In genomic region chr11:6357222-6357621, GRCh38 we compare ENCODE assay signal across 8 cellular contexts. TPM values are rescaled to one million over a fixed set of nuclear protein-coding genes. Genes with fewer than 3 reads are reported as not detected.
DNase-seq lines count a peak whose midpoint lies in the region; ATAC-seq and TF ChIP-seq lines count a peak whose summit lies in the region.

No MANE protein-coding gene starts in this region.

- no peak overlapping the region for H3K27ac ChIP-seq in endodermal cell (ENCODE audit: low read depth, low read length)

- 71 to 78% methylated on average over 7 to 9 of the region's 9 CpGs for WGBS in endodermal cell (ENCODE audit: insufficient coverage in 1 of 2, insufficient read length in 1 of 2), 2 experiments

- no peak overlapping the region for H3K9ac ChIP-seq in endodermal cell (ENCODE audit: extremely low read depth, low read length, poor library complexity, severe bottlenecking)

- H3K36me3 ChIP-seq in endodermal cell (ENCODE audit: control insufficient read depth, insufficient read depth, low read length) = no peaks in the 10 kb centered on the region

- H3K9me3 ChIP-seq in endodermal cell (ENCODE audit: control insufficient read depth, low read length) = no peaks in the 10 kb centered on the region

- no peak overlapping the region for H3K4me3 ChIP-seq in endodermal cell (ENCODE audit: low read length)

- H3K27me3 ChIP-seq in endodermal cell (ENCODE audit: control insufficient read depth, insufficient read depth, low read length, poor library complexity, severe bottlenecking) = no peaks in the 10 kb centered on the region

- intact Hi-C loops in left cardiac atrium (cut with DNase I) = loop anchor here in 1 of 2 donors (10.0 kb wide), 1 partner anchor 332 kb away; no protein-coding TSS in a partner anchor

- TF ChIP-seq CTCF in HFFc6 (IDR thresholded peaks at IDR 0.05) (no peak), endodermal cell (conservative IDR thresholded peaks at IDR 0.05) (no peak)

- peak overlapping the region; percentile 52 for H3K4me3 Mint-ChIP-seq in HFFc6
- no peak overlapping the region for H3K4me3 Mint-ChIP-seq in activated T-cell treated with anti-CD3 and anti-CD28 coated beads, Interleukin-2, amount 50 U/mL, for 24 hours
- peak overlapping the region; percentile 0 for H3K4me3 Mint-ChIP-seq in stimulated activated effector memory CD8-positive, alpha-beta T cell treated with anti-CD3 and anti-CD28 coated beads, Interleukin-12 subunit alpha, Interleukin-12 subunit beta, amount 100 ng/mL, for 72 hours
- no peak overlapping the region for H3K4me3 Mint-ChIP-seq in endodermal cell

- ATAC-seq in left cardiac atrium (peak; percentile 72 to 84), GM19035 (IDR thresholded peaks at IDR 0.05; ENCODE audit: unreplicated experiment) (no peak)
- peak; percentile 95 for ATAC-seq in stimulated activated effector memory CD8-positive, alpha-beta T cell treated with anti-CD3 and anti-CD28 coated beads, Interleukin-12 subunit alpha, Interleukin-12 subunit beta, amount 100 ng/mL, for 72 hours

- peaks cover 1% of the 10 kb centered on the region; the same call in 1 of the 2 replicates for H3K27me3 Mint-ChIP-seq in HFFc6 (ENCODE audit: insufficient read depth)
- no peaks in the 10 kb centered on the region for H3K27me3 Mint-ChIP-seq in activated T-cell treated with anti-CD3 and anti-CD28 coated beads, Interleukin-2, amount 50 U/mL, for 24 hours
- no peaks in the 10 kb centered on the region for H3K27me3 Mint-ChIP-seq in endodermal cell (ENCODE audit: insufficient read depth)

- peaks cover 2% of the 10 kb centered on the region for H3K4me1 ChIP-seq in endodermal cell (ENCODE audit: control insufficient read depth, insufficient read depth, low read length)

- peaks cover 30% of the 10 kb centered on the region for H3K4me1 Mint-ChIP-seq in HFFc6 (ENCODE audit: low read depth)
- H3K4me1 Mint-ChIP-seq in activated T-cell treated with anti-CD3 and anti-CD28 coated beads, Interleukin-2, amount 50 U/mL, for 24 hours (ENCODE audit: low read depth) = peaks cover 31% of the 10 kb centered on the region
- H3K4me1 Mint-ChIP-seq in stimulated activated effector memory CD8-positive, alpha-beta T cell treated with anti-CD3 and anti-CD28 coated beads, Interleukin-12 subunit alpha, Interleukin-12 subunit beta, amount 100 ng/mL, for 72 hours = peaks cover 38% of the 10 kb centered on the region
- peaks cover 25% of the 10 kb centered on the region for H3K4me1 Mint-ChIP-seq in endodermal cell

- no peaks in the 10 kb centered on the region for H3K9me3 Mint-ChIP-seq in HFFc6
- H3K9me3 Mint-ChIP-seq in activated T-cell treated with anti-CD3 and anti-CD28 coated beads, Interleukin-2, amount 50 U/mL, for 24 hours = no peaks in the 10 kb centered on the region
- no peaks in the 10 kb centered on the region for H3K9me3 Mint-ChIP-seq in stimulated activated effector memory CD8-positive, alpha-beta T cell treated with anti-CD3 and anti-CD28 coated beads, Interleukin-12 subunit alpha, Interleukin-12 subunit beta, amount 100 ng/mL, for 72 hours
- no peaks in the 10 kb centered on the region for H3K9me3 Mint-ChIP-seq in endodermal cell

- DNase-seq in HFFc6 (peak; percentile 91), left cardiac atrium (peak; percentile 83), T-helper 9 cell (no peak), endodermal cell (no peak), NCI-H1092 (lab: John Stamatoyannopoulos, UW) (no peak)
- DNase-seq in activated T-cell treated with anti-CD3 and anti-CD28 coated beads, Interleukin-2, amount 50 U/mL, for 24 hours = peak; percentile 39
- peak; percentile 17 to 57 for DNase-seq in stimulated activated effector memory CD8-positive, alpha-beta T cell treated with anti-CD3 and anti-CD28 coated beads, Interleukin-12 subunit alpha, Interleukin-12 subunit beta, amount 100 ng/mL, for 72 hours (ENCODE audit: low spot score in 2 of 2)

- peak overlapping the region; percentile 84 for H3K27ac Mint-ChIP-seq in HFFc6
- H3K27ac Mint-ChIP-seq in activated T-cell treated with anti-CD3 and anti-CD28 coated beads, Interleukin-2, amount 50 U/mL, for 24 hours = peak overlapping the region; percentile 55
- H3K27ac Mint-ChIP-seq in stimulated activated effector memory CD8-positive, alpha-beta T cell treated with anti-CD3 and anti-CD28 coated beads, Interleukin-12 subunit alpha, Interleukin-12 subunit beta, amount 100 ng/mL, for 72 hours = peak overlapping the region; percentile 67
- H3K27ac Mint-ChIP-seq in endodermal cell = no peak overlapping the region

- H3K36me3 Mint-ChIP-seq in HFFc6 (ENCODE audit: low read depth) = no peaks in the 10 kb centered on the region
- no peaks in the 10 kb centered on the region for H3K36me3 Mint-ChIP-seq in activated T-cell treated with anti-CD3 and anti-CD28 coated beads, Interleukin-2, amount 50 U/mL, for 24 hours (ENCODE audit: low read depth)
- no peaks in the 10 kb centered on the region for H3K36me3 Mint-ChIP-seq in stimulated activated effector memory CD8-positive, alpha-beta T cell treated with anti-CD3 and anti-CD28 coated beads, Interleukin-12 subunit alpha, Interleukin-12 subunit beta, amount 100 ng/mL, for 72 hours
- H3K36me3 Mint-ChIP-seq in endodermal cell (ENCODE audit: low read depth) = no peaks in the 10 kb centered on the region

RNA-seq across cellular contexts. Expression of gene SMPD1, which starts 33.1 kb away (rescaled TPM):
- total RNA-seq in HFFc6 (2021; fragmentation: NEBNext Ultra II Directional; extraction: Animal tissue kit (Norgen Biotek cat#: 25700)) = 100 to 1,000 TPM; 117 to 145 (median 123) TPM
- total RNA-seq in left cardiac atrium (10 to 100 TPM; 50.8 to 56.3 TPM), endodermal cell (10 to 100 TPM in 1 of 2 donors, 1 to 10 TPM in 1; 9.4 to 28.7 TPM)
- 18.4 TPM for polyA plus RNA-seq in endodermal cell (2013, experiment 1 of 2)
- polyA plus RNA-seq in endodermal cell (2013, experiment 2 of 2) = 18.3 TPM

RNA-seq across cellular contexts. Expression of gene CAVIN3, which starts 36.9 kb away (rescaled TPM):
- 100 to 1,000 TPM; 140 to 235 (median 203) TPM for total RNA-seq in HFFc6 (2021; fragmentation: NEBNext Ultra II Directional; extraction: Animal tissue kit (Norgen Biotek cat#: 25700))
- total RNA-seq in left cardiac atrium (10 to 100 TPM; 42.0 to 51.5 TPM), endodermal cell (10 to 100 TPM; 42.2 to 70.2 TPM)
- polyA plus RNA-seq in endodermal cell (2013, experiment 1 of 2) = 21.8 TPM
- 22.9 TPM for polyA plus RNA-seq in endodermal cell (2013, experiment 2 of 2)

Comparison
In these comparisons a context has a peak if more than half of its experiments do, and no peak if none do; other contexts are left out.
1. DNase-seq: peak in HFFc6 (single experiment), activated T-cell treated with anti-CD3 and anti-CD28 coated beads, Interleukin-2, amount 50 U/mL, for 24 hours (single experiment), left cardiac atrium (single experiment) and stimulated activated effector memory CD8-positive, alpha-beta T cell treated with anti-CD3 and anti-CD28 coated beads, Interleukin-12 subunit alpha, Interleukin-12 subunit beta, amount 100 ng/mL, for 72 hours (2 of 2); none in T-helper 9 cell (single experiment), endodermal cell (single experiment) and NCI-H1092 (single experiment).
2. H3K4me3 Mint-ChIP-seq: peak in HFFc6 (single experiment) and stimulated activated effector memory CD8-positive, alpha-beta T cell treated with anti-CD3 and anti-CD28 coated beads, Interleukin-12 subunit alpha, Interleukin-12 subunit beta, amount 100 ng/mL, for 72 hours (single experiment); none in activated T-cell treated with anti-CD3 and anti-CD28 coated beads, Interleukin-2, amount 50 U/mL, for 24 hours (single experiment) and endodermal cell (single experiment).